ENCODE assay signal across 13 cellular contexts in genomic region chr20:11261533-11262000, GRCh38.
A peak's percentile ranks its signal among the peaks of the same experiment; 100 is the strongest.
DNase-seq lines count a peak whose midpoint lies in the region; ATAC-seq and TF ChIP-seq lines count a peak whose summit lies in the region.
"Had no signal": no experiment of that assay in that cellular context is flagged by ENCODE, and none has a peak within 500 bp of the region (broad histone marks: within the 10 kb centered on the region; RNA-seq: fewer than 3 reads in every experiment).

No MANE protein-coding gene starts in this region.

- TF ChIP-seq RAD21 in SK-N-SH (IDR thresholded peaks at IDR 0.05; ENCODE audit: low read length), result no peak

- no peak for TF ChIP-seq EP300 in SK-N-SH (IDR thresholded peaks at IDR 0.05; ENCODE audit: borderline replicate concordance in 1 of 2, low read depth in 1 of 2, low read length in 1 of 2)

- POLR2A ChIA-PET in SK-N-SH (lab: Yijun Ruan, JAX), result no interaction called here

- no peak for TF ChIP-seq CTCF in AG09309 (IDR thresholded peaks at IDR 0.05; ENCODE audit: control insufficient read depth, insufficient read depth, low read depth, low read length, missing control alignments)
- no peak for TF ChIP-seq CTCF in HFFc6 (IDR thresholded peaks at IDR 0.05)
- no peak for TF ChIP-seq CTCF in SK-N-SH (IDR thresholded peaks at IDR 0.05)

- no peak overlapping the region for H3K4me2 ChIP-seq in SK-N-SH

- DNase-seq in AG09309 (ENCODE audit: low read depth), result peak; percentile 60
- DNase-seq in HFFc6, result peak; percentile 77
- DNase-seq in SK-N-SH, result no peak
- DNase-seq in islet precursor cell, result peak; percentile 71
- no peak for DNase-seq in NCI-H2196 (lab: John Stamatoyannopoulos, UW; ENCODE audit: unreplicated experiment)
- DNase-seq in right cardiac atrium, result no peak
- DNase-seq: activated T-cell treated with anti-CD3 and anti-CD28 coated beads, Interleukin-2, amount 50 U/mL, for 1 hour; CD4-positive, alpha-beta T cell; dorsolateral prefrontal cortex; sigmoid colon; stimulated activated naive B cell treated with anti-CD40 and anti-IgM and Interleukin-4, amounts not matched to agents 10 μg/mL and 1 μg/mL and 100 μg/mL, for 72 hours had no signal

- H3K4me3 Mint-ChIP-seq in HFFc6, result no peak overlapping the region
- H3K4me3 Mint-ChIP-seq: CD4-positive, alpha-beta T cell; stimulated activated naive B cell treated with anti-CD40 and anti-IgM and Interleukin-4, amounts not matched to agents 10 μg/mL and 1 μg/mL and 100 μg/mL, for 72 hours had no signal

- H3K4me3 ChIP-seq in AG09309 (ENCODE audit: control insufficient read depth, low read depth, low read length) (no peak overlapping the region), SK-N-SH (ENCODE audit: low read depth in 2 of 2, low read length in 1 of 2) (no peak overlapping the region), right cardiac atrium (ENCODE audit: low read length) (no peak overlapping the region)
- H3K4me3 ChIP-seq: dorsolateral prefrontal cortex, sigmoid colon had no signal

- CTCF ChIA-PET in SK-N-SH (lab: Yijun Ruan, JAX), result no interaction called here

- H4K20me1 ChIP-seq in SK-N-SH (ENCODE audit: insufficient read depth), result no peaks in the 10 kb centered on the region

- peak overlapping the region; percentile 22; the same call in 1 of the 2 replicates for H3K27ac Mint-ChIP-seq in HFFc6
- H3K27ac Mint-ChIP-seq: CD4-positive, alpha-beta T cell; stimulated activated naive B cell treated with anti-CD40 and anti-IgM and Interleukin-4, amounts not matched to agents 10 μg/mL and 1 μg/mL and 100 μg/mL, for 72 hours had no signal

- H3K27ac ChIP-seq in SK-N-SH (ENCODE audit: low read depth in 2 of 2, low read length in 1 of 2) (peak overlapping the region in 1 of 2 experiments; percentile 40; a peak in 2 of 4 replicates), right cardiac atrium (ENCODE audit: low read length) (no peak overlapping the region)
- H3K27ac ChIP-seq: dorsolateral prefrontal cortex, sigmoid colon had no signal

- H3K4me1 Mint-ChIP-seq in HFFc6 (ENCODE audit: low read depth), result peaks cover 29% of the 10 kb centered on the region
- H3K4me1 Mint-ChIP-seq: stimulated activated naive B cell treated with anti-CD40 and anti-IgM and Interleukin-4, amounts not matched to agents 10 μg/mL and 1 μg/mL and 100 μg/mL, for 72 hours had no signal

- ATAC-seq in right cardiac atrium (no peak), HG03439 (IDR thresholded peaks at IDR 0.05; ENCODE audit: unreplicated experiment) (no peak), GM21515 (IDR thresholded peaks at IDR 0.05; ENCODE audit: unreplicated experiment) (no peak)

- H3F3A ChIP-seq in SK-N-SH (replicated peaks; ENCODE audit: insufficient read depth), result no peaks in the 10 kb centered on the region

- no peaks in the 10 kb centered on the region for H3K9me3 ChIP-seq in SK-N-SH
- H3K9me3 ChIP-seq in right cardiac atrium (ENCODE audit: control insufficient read depth, low read length), result no peaks in the 10 kb centered on the region

- H2AFZ ChIP-seq in SK-N-SH (ENCODE audit: low read depth), result 0 out of 2 replicates have a peak overlapping the region, but pooled peaks have one; percentile 11

- H3K27me3 Mint-ChIP-seq in HFFc6 (ENCODE audit: insufficient read depth), result peaks cover 4% of the 10 kb centered on the region
- H3K27me3 Mint-ChIP-seq: CD4-positive, alpha-beta T cell; stimulated activated naive B cell treated with anti-CD40 and anti-IgM and Interleukin-4, amounts not matched to agents 10 μg/mL and 1 μg/mL and 100 μg/mL, for 72 hours had no signal

- H3K27me3 ChIP-seq in SK-N-SH (ENCODE audit: insufficient read depth), result no peaks in the 10 kb centered on the region
- no peaks in the 10 kb centered on the region for H3K27me3 ChIP-seq in right cardiac atrium (ENCODE audit: control insufficient read depth, insufficient read depth)
- H3K27me3 ChIP-seq: dorsolateral prefrontal cortex, sigmoid colon had no signal

- H3K9me2 ChIP-seq in SK-N-SH, result no peaks in the 10 kb centered on the region

- no peaks in the 10 kb centered on the region; the same call in 1 of the 2 replicates for H3K36me3 Mint-ChIP-seq in HFFc6 (ENCODE audit: low read depth)
- H3K36me3 Mint-ChIP-seq: stimulated activated naive B cell treated with anti-CD40 and anti-IgM and Interleukin-4, amounts not matched to agents 10 μg/mL and 1 μg/mL and 100 μg/mL, for 72 hours had no signal

- H3K9me3 Mint-ChIP-seq in HFFc6, result no peaks in the 10 kb centered on the region

- no peak overlapping the region for H3K9ac ChIP-seq in SK-N-SH

- 59% methylated on average over 5 of the region's 5 CpGs for WGBS in SK-N-SH (ENCODE audit: low lambda C conversion rate)
- 65% methylated on average over 5 of the region's 5 CpGs for WGBS in right cardiac atrium

- peaks cover 0 to 6% of the 10 kb centered on the region in 2 experiments; a peak in 1 of 4 replicates for H3K4me1 ChIP-seq in SK-N-SH (ENCODE audit: control insufficient read depth in 1 of 2, insufficient read depth in 2 of 2, low read depth in 1 of 2, low read length in 1 of 2)
- H3K4me1 ChIP-seq in right cardiac atrium (ENCODE audit: control insufficient read depth, insufficient read depth, low read length), result no peaks in the 10 kb centered on the region

- no peaks in the 10 kb centered on the region for H3K79me2 ChIP-seq in SK-N-SH (ENCODE audit: insufficient read depth)

- no peaks in the 10 kb centered on the region for H3K36me3 ChIP-seq in SK-N-SH (replicated peaks in 1 of 2; ENCODE audit: control insufficient read depth in 1 of 2, insufficient read depth in 2 of 2, low read length in 1 of 2)
- H3K36me3 ChIP-seq: sigmoid colon had no signal

- intact Hi-C loops in right cardiac atrium (cut with DNase I), result loop anchor here in 1 of 4 donors (10.0 kb wide), 1 partner anchor 57 kb away; no protein-coding TSS in a partner anchor

TF ChIP-seq in SK-N-SH, 30 proteins besides CTCF, POLR2A, EP300 and RAD21:
- TF ChIP-seq FOSL2 (IDR thresholded peaks at IDR 0.05; ENCODE audit: borderline replicate concordance, low read depth), result peak; percentile 34; the same call in 1 of the 2 replicates
- no peak for TF ChIP-seq EZH2phosphoT487 (IDR thresholded peaks at IDR 0.05; ENCODE audit: borderline replicate concordance, low read depth)
- no peak for TF ChIP-seq TEAD4 (IDR thresholded peaks at IDR 0.05; ENCODE audit: borderline replicate concordance, insufficient read depth)
- no peak for TF ChIP-seq NFIC (IDR thresholded peaks at IDR 0.05; ENCODE audit: borderline replicate concordance)
- no peak for TF ChIP-seq FOXJ3 (CRISPR knock-in tag; IDR thresholded peaks at IDR 0.05)
- peak; percentile 31; the same call in 1 of the 2 replicates for TF ChIP-seq TCF12 (IDR thresholded peaks at IDR 0.05)
- no peak for TF ChIP-seq PBX3 (IDR thresholded peaks at IDR 0.05)
- peak; percentile 4; the same call in 1 of the 2 replicates for TF ChIP-seq JUND (IDR thresholded peaks at IDR 0.05)
- no peak for TF ChIP-seq RXRA (IDR thresholded peaks at IDR 0.05; ENCODE audit: borderline replicate concordance, low read depth)
- TF ChIP-seq MXI1 (IDR thresholded peaks at IDR 0.05; ENCODE audit: low read depth, low read length), result no peak

Comparison
In these comparisons a context has a peak if more than half of its experiments do, and no peak if none do; other contexts are left out.
1. DNase-seq: peak in AG09309 (single experiment), HFFc6 (single experiment) and islet precursor cell (single experiment); none in SK-N-SH (single experiment), NCI-H2196 (single experiment) and right cardiac atrium (0 of 3).